1 cellular context compared by ENCODE assay signal in genomic region chr2:11502740-11503292, GRCh38.
A peak's percentile ranks its signal among the peaks of the same experiment; 100 is the strongest.
TF ChIP-seq lines count a peak whose summit lies in the region.

No MANE protein-coding gene starts in this region.

TF ChIP-seq in K562, 482 proteins besides CTCF, POLR2A, EP300 and RAD21 (continues in another document):
- TF ChIP-seq ZBED1 (IDR thresholded peaks at IDR 0.05): no peak
- no peak for TF ChIP-seq POLR2AphosphoS2 (IDR thresholded peaks at IDR 0.05; ENCODE audit: low read length)
- TF ChIP-seq STAG1 (CRISPR knock-in tag; IDR thresholded peaks at IDR 0.05; ENCODE audit: borderline replicate concordance): no peak
- TF ChIP-seq DIDO1 (tag; IDR thresholded peaks at IDR 0.05; ENCODE audit: low read depth): no peak
- TF ChIP-seq, protein P1, sequence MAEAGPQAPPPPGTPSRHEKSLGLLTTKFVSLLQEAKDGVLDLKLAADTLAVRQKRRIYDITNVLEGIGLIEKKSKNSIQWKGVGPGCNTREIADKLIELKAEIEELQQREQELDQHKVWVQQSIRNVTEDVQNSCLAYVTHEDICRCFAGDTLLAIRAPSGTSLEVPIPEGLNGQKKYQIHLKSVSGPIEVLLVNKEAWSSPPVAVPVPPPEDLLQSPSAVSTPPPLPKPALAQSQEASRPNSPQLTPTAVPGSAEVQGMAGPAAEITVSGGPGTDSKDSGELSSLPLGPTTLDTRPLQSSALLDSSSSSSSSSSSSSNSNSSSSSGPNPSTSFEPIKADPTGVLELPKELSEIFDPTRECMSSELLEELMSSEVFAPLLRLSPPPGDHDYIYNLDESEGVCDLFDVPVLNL (CRISPR knock-in tag; IDR thresholded peaks at IDR 0.05; ENCODE audit: low read depth): no peak
- TF ChIP-seq, protein P2, sequence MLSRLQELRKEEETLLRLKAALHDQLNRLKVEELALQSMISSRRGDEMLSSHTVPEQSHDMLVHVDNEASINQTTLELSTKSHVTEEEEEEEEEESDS (CRISPR knock-in tag; IDR thresholded peaks at IDR 0.05): no peak
- TF ChIP-seq NFXL1 (CRISPR knock-in tag; IDR thresholded peaks at IDR 0.05): no peak
- no peak for TF ChIP-seq ZZZ3 (IDR thresholded peaks at IDR 0.05)
- no peak for TF ChIP-seq ZBTB49 (CRISPR knock-in tag; IDR thresholded peaks at IDR 0.05; ENCODE audit: borderline replicate concordance)
- no peak for TF ChIP-seq RUNX1 (IDR thresholded peaks at IDR 0.05; ENCODE audit: low read depth)
- no peak for TF ChIP-seq ZNF398 (CRISPR knock-in tag; IDR thresholded peaks at IDR 0.05)
- no peak for TF ChIP-seq ZNF354B (CRISPR knock-in tag; IDR thresholded peaks at IDR 0.05)
- no peak for TF ChIP-seq GATAD2A (IDR thresholded peaks at IDR 0.05)
- no peak for TF ChIP-seq EHMT2 (IDR thresholded peaks at IDR 0.05)
- no peak for TF ChIP-seq CHD4 (IDR thresholded peaks at IDR 0.05; ENCODE audit: insufficient read depth, insufficient replicate concordance, low read depth, low read length, poor library complexity, severe bottlenecking)
- no peak for TF ChIP-seq POLR2B (IDR thresholded peaks at IDR 0.05; ENCODE audit: low read depth, partially characterized antibody)
- TF ChIP-seq GABPB1 (CRISPR knock-in tag; IDR thresholded peaks at IDR 0.05): no peak
- TF ChIP-seq ZNF23 (CRISPR knock-in tag; IDR thresholded peaks at IDR 0.05): no peak
- TF ChIP-seq, protein P3, sequence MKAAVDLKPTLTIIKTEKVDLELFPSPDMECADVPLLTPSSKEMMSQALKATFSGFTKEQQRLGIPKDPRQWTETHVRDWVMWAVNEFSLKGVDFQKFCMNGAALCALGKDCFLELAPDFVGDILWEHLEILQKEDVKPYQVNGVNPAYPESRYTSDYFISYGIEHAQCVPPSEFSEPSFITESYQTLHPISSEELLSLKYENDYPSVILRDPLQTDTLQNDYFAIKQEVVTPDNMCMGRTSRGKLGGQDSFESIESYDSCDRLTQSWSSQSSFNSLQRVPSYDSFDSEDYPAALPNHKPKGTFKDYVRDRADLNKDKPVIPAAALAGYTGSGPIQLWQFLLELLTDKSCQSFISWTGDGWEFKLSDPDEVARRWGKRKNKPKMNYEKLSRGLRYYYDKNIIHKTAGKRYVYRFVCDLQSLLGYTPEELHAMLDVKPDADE (conservative IDR thresholded peaks at IDR 0.05; ENCODE audit: control insufficient read depth, low read depth, low read length): no peak
- no peak for TF ChIP-seq CBX2 (IDR thresholded peaks at IDR 0.05; ENCODE audit: insufficient read depth, low read length, poor library complexity, severe bottlenecking)
- TF ChIP-seq, protein P4, sequence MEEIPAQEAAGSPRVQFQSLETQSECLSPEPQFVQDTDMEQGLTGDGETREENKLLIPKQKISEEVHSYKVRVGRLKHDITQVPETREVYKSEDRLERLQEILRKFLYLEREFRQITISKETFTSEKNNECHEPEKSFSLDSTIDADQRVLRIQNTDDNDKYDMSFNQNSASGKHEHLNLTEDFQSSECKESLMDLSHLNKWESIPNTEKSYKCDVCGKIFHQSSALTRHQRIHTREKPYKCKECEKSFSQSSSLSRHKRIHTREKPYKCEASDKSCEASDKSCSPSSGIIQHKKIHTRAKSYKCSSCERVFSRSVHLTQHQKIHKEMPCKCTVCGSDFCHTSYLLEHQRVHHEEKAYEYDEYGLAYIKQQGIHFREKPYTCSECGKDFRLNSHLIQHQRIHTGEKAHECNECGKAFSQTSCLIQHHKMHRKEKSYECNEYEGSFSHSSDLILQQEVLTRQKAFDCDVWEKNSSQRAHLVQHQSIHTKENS (CRISPR knock-in tag; IDR thresholded peaks at IDR 0.05): no peak
- no peak for TF ChIP-seq HDAC6 (IDR thresholded peaks at IDR 0.05; ENCODE audit: low read depth, low read length)
- TF ChIP-seq, protein P5, sequence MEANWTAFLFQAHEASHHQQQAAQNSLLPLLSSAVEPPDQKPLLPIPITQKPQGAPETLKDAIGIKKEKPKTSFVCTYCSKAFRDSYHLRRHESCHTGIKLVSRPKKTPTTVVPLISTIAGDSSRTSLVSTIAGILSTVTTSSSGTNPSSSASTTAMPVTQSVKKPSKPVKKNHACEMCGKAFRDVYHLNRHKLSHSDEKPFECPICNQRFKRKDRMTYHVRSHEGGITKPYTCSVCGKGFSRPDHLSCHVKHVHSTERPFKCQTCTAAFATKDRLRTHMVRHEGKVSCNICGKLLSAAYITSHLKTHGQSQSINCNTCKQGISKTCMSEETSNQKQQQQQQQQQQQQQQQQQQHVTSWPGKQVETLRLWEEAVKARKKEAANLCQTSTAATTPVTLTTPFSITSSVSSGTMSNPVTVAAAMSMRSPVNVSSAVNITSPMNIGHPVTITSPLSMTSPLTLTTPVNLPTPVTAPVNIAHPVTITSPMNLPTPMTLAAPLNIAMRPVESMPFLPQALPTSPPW (CRISPR knock-in tag; IDR thresholded peaks at IDR 0.05): no peak
- TF ChIP-seq CBX8 (IDR thresholded peaks at IDR 0.05; ENCODE audit: borderline replicate concordance, extremely low read depth, low read depth, low read length, poor library complexity, severe bottlenecking): no peak
- TF ChIP-seq ZNF239 (CRISPR knock-in tag; IDR thresholded peaks at IDR 0.05): no peak
- no peak for TF ChIP-seq U2AF2 (optimal IDR thresholded peaks at IDR 0.05; ENCODE audit: low read depth, low read length)
- no peak for TF ChIP-seq ZNF146 (CRISPR knock-in tag; IDR thresholded peaks at IDR 0.05; ENCODE audit: unreplicated experiment)
- TF ChIP-seq CREM (IDR thresholded peaks at IDR 0.05; ENCODE audit: low read depth): peak; percentile 34; the same call in 1 of the 2 replicates
- no peak for TF ChIP-seq ZNF695 (CRISPR knock-in tag; IDR thresholded peaks at IDR 0.05)
- no peak for TF ChIP-seq RHOXF2B (CRISPR knock-in tag; conservative IDR thresholded peaks at IDR 0.05)
- TF ChIP-seq HNRNPUL1 (IDR thresholded peaks at IDR 0.05; ENCODE audit: low read length): no peak
- TF ChIP-seq GTF3C2 (IDR thresholded peaks at IDR 0.05; ENCODE audit: borderline replicate concordance, extremely low read depth, insufficient read length): no peak
- TF ChIP-seq, protein P6, sequence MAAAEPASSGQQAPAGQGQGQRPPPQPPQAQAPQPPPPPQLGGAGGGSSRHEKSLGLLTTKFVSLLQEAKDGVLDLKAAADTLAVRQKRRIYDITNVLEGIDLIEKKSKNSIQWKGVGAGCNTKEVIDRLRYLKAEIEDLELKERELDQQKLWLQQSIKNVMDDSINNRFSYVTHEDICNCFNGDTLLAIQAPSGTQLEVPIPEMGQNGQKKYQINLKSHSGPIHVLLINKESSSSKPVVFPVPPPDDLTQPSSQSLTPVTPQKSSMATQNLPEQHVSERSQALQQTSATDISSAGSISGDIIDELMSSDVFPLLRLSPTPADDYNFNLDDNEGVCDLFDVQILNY (CRISPR knock-in tag; IDR thresholded peaks at IDR 0.05): no peak
- TF ChIP-seq ZNF75A (CRISPR knock-in tag; IDR thresholded peaks at IDR 0.05): no peak
- TF ChIP-seq ZBTB5 (IDR thresholded peaks at IDR 0.05): no peak
- TF ChIP-seq, protein P7, sequence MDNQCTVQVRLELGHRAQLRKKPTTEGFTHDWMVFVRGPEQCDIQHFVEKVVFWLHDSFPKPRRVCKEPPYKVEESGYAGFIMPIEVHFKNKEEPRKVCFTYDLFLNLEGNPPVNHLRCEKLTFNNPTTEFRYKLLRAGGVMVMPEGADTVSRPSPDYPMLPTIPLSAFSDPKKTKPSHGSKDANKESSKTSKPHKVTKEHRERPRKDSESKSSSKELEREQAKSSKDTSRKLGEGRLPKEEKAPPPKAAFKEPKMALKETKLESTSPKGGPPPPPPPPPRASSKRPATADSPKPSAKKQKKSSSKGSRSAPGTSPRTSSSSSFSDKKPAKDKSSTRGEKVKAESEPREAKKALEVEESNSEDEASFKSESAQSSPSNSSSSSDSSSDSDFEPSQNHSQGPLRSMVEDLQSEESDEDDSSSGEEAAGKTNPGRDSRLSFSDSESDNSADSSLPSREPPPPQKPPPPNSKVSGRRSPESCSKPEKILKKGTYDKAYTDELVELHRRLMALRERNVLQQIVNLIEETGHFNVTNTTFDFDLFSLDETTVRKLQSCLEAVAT (IDR thresholded peaks at IDR 0.05): no peak
- TF ChIP-seq GABPB2 (CRISPR knock-in tag; conservative IDR thresholded peaks at IDR 0.05): no peak
- no peak for TF ChIP-seq KLF13 (tag; IDR thresholded peaks at IDR 0.05; ENCODE audit: borderline replicate concordance, low read depth)
- TF ChIP-seq, protein P8, sequence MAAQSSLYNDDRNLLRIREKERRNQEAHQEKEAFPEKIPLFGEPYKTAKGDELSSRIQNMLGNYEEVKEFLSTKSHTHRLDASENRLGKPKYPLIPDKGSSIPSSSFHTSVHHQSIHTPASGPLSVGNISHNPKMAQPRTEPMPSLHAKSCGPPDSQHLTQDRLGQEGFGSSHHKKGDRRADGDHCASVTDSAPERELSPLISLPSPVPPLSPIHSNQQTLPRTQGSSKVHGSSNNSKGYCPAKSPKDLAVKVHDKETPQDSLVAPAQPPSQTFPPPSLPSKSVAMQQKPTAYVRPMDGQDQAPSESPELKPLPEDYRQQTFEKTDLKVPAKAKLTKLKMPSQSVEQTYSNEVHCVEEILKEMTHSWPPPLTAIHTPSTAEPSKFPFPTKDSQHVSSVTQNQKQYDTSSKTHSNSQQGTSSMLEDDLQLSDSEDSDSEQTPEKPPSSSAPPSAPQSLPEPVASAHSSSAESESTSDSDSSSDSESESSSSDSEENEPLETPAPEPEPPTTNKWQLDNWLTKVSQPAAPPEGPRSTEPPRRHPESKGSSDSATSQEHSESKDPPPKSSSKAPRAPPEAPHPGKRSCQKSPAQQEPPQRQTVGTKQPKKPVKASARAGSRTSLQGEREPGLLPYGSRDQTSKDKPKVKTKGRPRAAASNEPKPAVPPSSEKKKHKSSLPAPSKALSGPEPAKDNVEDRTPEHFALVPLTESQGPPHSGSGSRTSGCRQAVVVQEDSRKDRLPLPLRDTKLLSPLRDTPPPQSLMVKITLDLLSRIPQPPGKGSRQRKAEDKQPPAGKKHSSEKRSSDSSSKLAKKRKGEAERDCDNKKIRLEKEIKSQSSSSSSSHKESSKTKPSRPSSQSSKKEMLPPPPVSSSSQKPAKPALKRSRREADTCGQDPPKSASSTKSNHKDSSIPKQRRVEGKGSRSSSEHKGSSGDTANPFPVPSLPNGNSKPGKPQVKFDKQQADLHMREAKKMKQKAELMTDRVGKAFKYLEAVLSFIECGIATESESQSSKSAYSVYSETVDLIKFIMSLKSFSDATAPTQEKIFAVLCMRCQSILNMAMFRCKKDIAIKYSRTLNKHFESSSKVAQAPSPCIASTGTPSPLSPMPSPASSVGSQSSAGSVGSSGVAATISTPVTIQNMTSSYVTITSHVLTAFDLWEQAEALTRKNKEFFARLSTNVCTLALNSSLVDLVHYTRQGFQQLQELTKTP (IDR thresholded peaks at IDR 0.05; ENCODE audit: low read depth in 1 of 2, partially characterized antibody in 2 of 2): no peak
